Comparison of ENCODE assay signal across 9 cellular contexts in the genomic region with DNA sequence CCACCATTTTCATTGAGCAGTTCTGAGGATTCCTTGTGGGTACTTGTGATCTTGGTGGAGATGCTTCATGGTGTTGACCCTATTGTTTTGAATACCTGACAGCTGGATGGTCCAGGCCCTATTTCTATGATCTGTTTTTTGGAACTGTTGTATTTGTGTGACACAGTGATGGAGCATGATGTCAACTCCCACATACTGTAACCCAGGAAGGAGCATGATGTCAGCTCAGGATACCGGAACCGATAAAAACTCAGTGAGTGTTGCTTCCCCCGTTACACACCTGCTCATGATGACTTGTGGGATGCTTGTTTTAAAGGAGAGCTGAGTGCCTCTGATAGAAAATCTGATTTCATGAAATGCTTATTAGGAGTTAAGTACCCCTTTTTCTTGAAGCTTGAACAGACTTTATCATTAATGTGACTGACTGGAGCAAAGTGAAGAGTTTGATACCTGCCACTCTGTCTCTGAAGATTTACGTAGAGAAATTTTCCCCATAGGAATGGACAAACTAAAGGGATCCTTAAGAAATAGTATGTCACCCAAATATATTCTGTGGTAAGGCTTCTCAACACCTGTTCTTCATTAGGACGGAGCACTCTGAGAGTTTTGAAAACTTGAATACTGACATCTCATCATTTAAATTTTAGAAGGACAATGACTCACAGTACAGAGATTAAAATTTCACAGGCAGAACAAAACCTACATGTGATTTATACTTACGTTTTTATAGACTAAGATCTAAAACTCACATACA. TPM values are rescaled to one million over a fixed set of nuclear protein-coding genes. Genes with fewer than 3 reads are reported as not detected.
DNase-seq lines count a peak whose midpoint lies in the region; ATAC-seq, FAIRE-seq and TF ChIP-seq lines count a peak whose summit lies in the region.
"Had no signal": no experiment of that assay in that cellular context is flagged by ENCODE, and none has a peak within 500 bp of the region (broad histone marks: within the 10 kb centered on the region; RNA-seq: fewer than 3 reads in every experiment).

No MANE protein-coding gene starts in this region.

- POLR2A ChIA-PET in endothelial cell of umbilical vein (lab: Charles Lee), result no interaction called here

- intact Hi-C loops in endothelial cell of umbilical vein (cut with micrococcal nuclease), result loop anchor here (2.0 kb wide), 1 partner anchor 27 kb away; no protein-coding TSS in a partner anchor
- intact Hi-C loops in ovary (cut with DNase I), result loop anchor here in 2 of 4 donors (5.0 kb wide), 2 partner anchors 41 to 46 kb away; a partner anchor contains a TSS

- H3K4me1 Mint-ChIP-seq in CD4-positive, CD25-positive, alpha-beta regulatory T cell, result peaks cover 30 to 94% (median 73%) of the 10 kb centered on the region in 4 donors
- peaks cover 64% of the 10 kb centered on the region for H3K4me1 Mint-ChIP-seq in T-helper 17 cell

- TF ChIP-seq POLR2A in endothelial cell of umbilical vein (IDR thresholded peaks at IDR 0.05; ENCODE audit: low read depth, low read length), result no peak
- no peak for TF ChIP-seq POLR2A in ovary (IDR thresholded peaks at IDR 0.05)

- H3K27ac ChIP-seq in CD4-positive, CD25-positive, alpha-beta regulatory T cell (ENCODE audit: insufficient read depth, low read length, poor library complexity, severe bottlenecking), result peak overlapping the region; percentile 92
- H3K27ac ChIP-seq in endothelial cell of umbilical vein (ENCODE audit: insufficient read depth, low read depth, low read length) (peak overlapping the region; percentile 90), ovary (peak overlapping the region; percentile 65 to 90)

- CTCF ChIA-PET in endothelial cell of umbilical vein (lab: Charles Lee), result interaction anchor here (1.1 to 4.5 kb wide), 10 partner anchors 10 to 147 kb away, joined by 3 to 37 read pairs (median 8); no protein-coding TSS in a partner anchor

- no peaks in the 10 kb centered on the region for H3K9me3 ChIP-seq in CD4-positive, CD25-positive, alpha-beta regulatory T cell (ENCODE audit: control insufficient read depth in 2 of 2, low read length in 2 of 2)
- H3K9me3 ChIP-seq in T-helper 17 cell (ENCODE audit: control insufficient read depth, low read length, poor library complexity, severe bottlenecking), result no peaks in the 10 kb centered on the region
- H3K9me3 ChIP-seq in endothelial cell of umbilical vein (replicated peaks; ENCODE audit: control insufficient read depth, insufficient read depth, low read length), result no peaks in the 10 kb centered on the region
- H3K9me3 ChIP-seq in ovary, result no peaks in the 10 kb centered on the region

- no peaks in the 10 kb centered on the region for H3K9me1 ChIP-seq in endothelial cell of umbilical vein (replicated peaks; ENCODE audit: control insufficient read depth, extremely low read depth, insufficient read depth, low read length)

- peaks cover 45% of the 10 kb centered on the region for H3K79me2 ChIP-seq in endothelial cell of umbilical vein (ENCODE audit: control insufficient read depth, insufficient read depth, low read length)

- no peak overlapping the region for H2AFZ ChIP-seq in endothelial cell of umbilical vein (ENCODE audit: low read depth, low read length)

- no peak for TF ChIP-seq EP300 in ovary (IDR thresholded peaks at IDR 0.05)

- H3K9ac ChIP-seq in endothelial cell of umbilical vein (replicated peaks; ENCODE audit: extremely low read depth, insufficient read depth, low read length), result no peak overlapping the region

- no peaks in the 10 kb centered on the region for H3K9me3 Mint-ChIP-seq in CD4-positive, CD25-positive, alpha-beta regulatory T cell

- H3K4me3 Mint-ChIP-seq in CD4-positive, CD25-positive, alpha-beta regulatory T cell, result peak overlapping the region; percentile 80 to 92 (median 87)
- H3K4me3 Mint-ChIP-seq in T-helper 17 cell, result peak overlapping the region; percentile 66

- H3K4me3 ChIP-seq in CD4-positive, CD25-positive, alpha-beta regulatory T cell (ENCODE audit: low read depth, low read length), result peak overlapping the region; percentile 76
- no peak overlapping the region for H3K4me3 ChIP-seq in endothelial cell of umbilical vein (replicated peaks in 1 of 3; ENCODE audit: insufficient read depth in 1 of 3, low read depth in 1 of 3, low read length in 3 of 3)
- H3K4me3 ChIP-seq in ovary, result peak overlapping the region; percentile 33

- dilution Hi-C loops in endothelial cell of umbilical vein (cut with MboI; ENCODE audit: extremely low pct_ligation_motif_present, low sequenced_read_pairs), result no loop called here

- peak; percentile 36 to 42 for ATAC-seq in CD4-positive, CD25-positive, alpha-beta regulatory T cell (ENCODE audit: low read depth in 2 of 2)
- ATAC-seq in T-helper 17 cell (peak; percentile 38), GM21528 (IDR thresholded peaks at IDR 0.05; ENCODE audit: low FRiP score, unreplicated experiment) (no peak), GM19328 (IDR thresholded peaks at IDR 0.05; ENCODE audit: unreplicated experiment) (no peak)

- no TSS peak for BruUV-seq in endothelial cell of umbilical vein (replicated peaks; lab: Mats Ljungman, UMichigan)

- H3K27me3 ChIP-seq in CD4-positive, CD25-positive, alpha-beta regulatory T cell (ENCODE audit: control insufficient read depth, insufficient read depth, low read length), result no peaks in the 10 kb centered on the region
- H3K27me3 ChIP-seq in endothelial cell of umbilical vein (ENCODE audit: control insufficient read depth in 2 of 2, insufficient read depth in 2 of 2, low read length in 2 of 2) (no peaks in the 10 kb centered on the region), ovary (no peaks in the 10 kb centered on the region)

- no peaks in the 10 kb centered on the region for H3K27me3 Mint-ChIP-seq in CD4-positive, CD25-positive, alpha-beta regulatory T cell
- no peaks in the 10 kb centered on the region for H3K27me3 Mint-ChIP-seq in T-helper 17 cell

- no peak for TF ChIP-seq CTCF in endothelial cell of umbilical vein (IDR thresholded peaks at IDR 0.05; ENCODE audit: extremely low read depth in 1 of 2, insufficient read depth in 1 of 2, low read depth in 1 of 2, low read length in 2 of 2)
- no peak for TF ChIP-seq CTCF in ovary (IDR thresholded peaks at IDR 0.05)

- peak; percentile 18 to 71 (median 30) for DNase-seq in CD4-positive, CD25-positive, alpha-beta regulatory T cell
- no peak for DNase-seq in T-helper 17 cell
- DNase-seq in endothelial cell of umbilical vein (ENCODE audit: low read depth, low spot score), result no peak
- DNase-seq in ovary, result no peak
- no peak for DNase-seq in NCI-H2227 treated with DMSO at 0.1 percent for 48 hours (lab: John Stamatoyannopoulos, UW)
- no peak for DNase-seq in NCI-H128 (lab: John Stamatoyannopoulos, UW; ENCODE audit: unreplicated experiment)
- DNase-seq: DMS79 treated with DMSO at 0.1 percent for 48 hours had no signal

- H3K27ac Mint-ChIP-seq in CD4-positive, CD25-positive, alpha-beta regulatory T cell, result peak overlapping the region; percentile 97 to 99 (median 99)
- H3K27ac Mint-ChIP-seq in T-helper 17 cell, result peak overlapping the region; percentile 98

- H3K4me2 ChIP-seq in endothelial cell of umbilical vein (ENCODE audit: insufficient read depth, low read length), result no peak overlapping the region

- peaks cover 76% of the 10 kb centered on the region for H3K4me1 ChIP-seq in CD4-positive, CD25-positive, alpha-beta regulatory T cell (ENCODE audit: control insufficient read depth, insufficient read depth, low read length, poor library complexity, severe bottlenecking)
- H3K4me1 ChIP-seq in endothelial cell of umbilical vein (ENCODE audit: control insufficient read depth, extremely low read depth, insufficient read depth, low read length), result peaks cover 63% of the 10 kb centered on the region
- peaks cover 28% of the 10 kb centered on the region for H3K4me1 ChIP-seq in ovary (ENCODE audit: insufficient read depth)

- H4K20me1 ChIP-seq in endothelial cell of umbilical vein (replicated peaks; ENCODE audit: control insufficient read depth, extremely low read depth, insufficient read depth, low read length), result no peaks in the 10 kb centered on the region

- 74 to 82% (median 79%) methylated on average over 6 of the region's 6 CpGs for WGBS in ovary, 3 donors

- H3K36me3 Mint-ChIP-seq in CD4-positive, CD25-positive, alpha-beta regulatory T cell, result peaks cover 44% of the 10 kb centered on the region
- H3K36me3 Mint-ChIP-seq in T-helper 17 cell (ENCODE audit: low read depth), result peaks cover 11% of the 10 kb centered on the region

- FAIRE-seq in endothelial cell of umbilical vein (lab: Jason Lieb, UNC), result no peak

- H3K36me3 ChIP-seq in CD4-positive, CD25-positive, alpha-beta regulatory T cell (ENCODE audit: control insufficient read depth, insufficient read depth, low read length), result peaks cover 36% of the 10 kb centered on the region
- H3K36me3 ChIP-seq in endothelial cell of umbilical vein (ENCODE audit: control insufficient read depth in 2 of 2, extremely low read depth in 1 of 2, insufficient read depth in 2 of 2, low read length in 2 of 2) (peaks cover 5 to 17% of the 10 kb centered on the region in 2 experiments), ovary (no peaks in the 10 kb centered on the region)

TF ChIP-seq in endothelial cell of umbilical vein, 7 proteins besides CTCF, POLR2A, EP300 and RAD21 (continues in another document):
- no peak for TF ChIP-seq EZH2 (IDR thresholded peaks at IDR 0.05; ENCODE audit: borderline replicate concordance, low read depth, low read length, severe bottlenecking)
- no peak for TF ChIP-seq JUN (IDR thresholded peaks at IDR 0.05; ENCODE audit: borderline replicate concordance, insufficient read depth, insufficient read length, low read depth)
- TF ChIP-seq GATA2 (IDR thresholded peaks at IDR 0.05; ENCODE audit: insufficient read depth, insufficient read length, low read depth, low read length), result no peak
- TF ChIP-seq POLR2AphosphoS5 (IDR thresholded peaks at IDR 0.05; ENCODE audit: insufficient read depth, low read depth, low read length), result no peak
- TF ChIP-seq, protein P1, sequence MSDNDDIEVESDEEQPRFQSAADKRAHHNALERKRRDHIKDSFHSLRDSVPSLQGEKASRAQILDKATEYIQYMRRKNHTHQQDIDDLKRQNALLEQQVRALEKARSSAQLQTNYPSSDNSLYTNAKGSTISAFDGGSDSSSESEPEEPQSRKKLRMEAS (IDR thresholded peaks at IDR 0.05; ENCODE audit: insufficient read depth, insufficient read length), result no peak

RNA-seq across cellular contexts. Expression of a gene that starts 45.3 kb away (rescaled TPM):
- total RNA-seq in CD4-positive, CD25-positive, alpha-beta regulatory T cell, result 75.7 TPM
- polyA plus RNA-seq in CD4-positive, CD25-positive, alpha-beta regulatory T cell, result 100 to 1,000 TPM in 2 of 4 donors, 10 to 100 TPM in 2; 65.0 to 148 (median 116) TPM
- total RNA-seq in T-helper 17 cell (10 to 100 TPM; 51.6 to 54.0 TPM), endothelial cell of umbilical vein (83.4 and 85.2 TPM in 2 replicates), ovary (100 to 1,000 TPM in 2 of 7 donors, 10 to 100 TPM in 5; 77.5 to 125 (median 84.4) TPM)
- polyA plus RNA-seq in endothelial cell of umbilical vein (25.5 and 31.1 TPM in 2 replicates), ovary (10 to 100 TPM; 23.2 to 43.0 TPM)
- polyA plus RNA-seq in endothelial cell of umbilical vein (2011; cell fraction: cytosol; rRNA removed), result 30.2 and 30.5 TPM in 2 replicates
- polyA plus RNA-seq in endothelial cell of umbilical vein (2011; cell fraction: nucleus; rRNA removed), result 57.4 and 59.3 TPM in 2 replicates
- 58.5 and 77.2 TPM in 2 replicates for polyA plus RNA-seq in endothelial cell of umbilical vein (2012)
- polyA minus RNA-seq in endothelial cell of umbilical vein, result 130 and 159 TPM in 2 replicates
- polyA minus RNA-seq in endothelial cell of umbilical vein (2011; cell fraction: cytosol; rRNA and poly(A)+ RNA removed), result 30.9 TPM
- polyA minus RNA-seq in endothelial cell of umbilical vein (2011; cell fraction: nucleus; rRNA and poly(A)+ RNA removed), result 158 and 229 TPM in 2 replicates

Comparison
In these comparisons a context has a peak if more than half of its experiments do, and no peak if none do; other contexts are left out.
1. ATAC-seq: peak in CD4-positive, CD25-positive, alpha-beta regulatory T cell (2 of 2) and T-helper 17 cell (single experiment); none in GM21528 (single experiment) and GM19328 (single experiment).
2. DNase-seq: peak in CD4-positive, CD25-positive, alpha-beta regulatory T cell (3 of 3); none in T-helper 17 cell (0 of 3), endothelial cell of umbilical vein (single experiment), ovary (0 of 5), NCI-H2227 treated with DMSO at 0.1 percent for 48 hours (single experiment) and NCI-H128 (single experiment).
3. H3K4me3 ChIP-seq: peak in CD4-positive, CD25-positive, alpha-beta regulatory T cell (single experiment) and ovary (single experiment); none in endothelial cell of umbilical vein (0 of 3).
4. Peak in every context shown above with its lines, with median percentiles within 50 percentile points of each other: H3K27ac ChIP-seq.